Comparison of ENCODE assay signal across 24 cellular contexts in the genomic region with DNA sequence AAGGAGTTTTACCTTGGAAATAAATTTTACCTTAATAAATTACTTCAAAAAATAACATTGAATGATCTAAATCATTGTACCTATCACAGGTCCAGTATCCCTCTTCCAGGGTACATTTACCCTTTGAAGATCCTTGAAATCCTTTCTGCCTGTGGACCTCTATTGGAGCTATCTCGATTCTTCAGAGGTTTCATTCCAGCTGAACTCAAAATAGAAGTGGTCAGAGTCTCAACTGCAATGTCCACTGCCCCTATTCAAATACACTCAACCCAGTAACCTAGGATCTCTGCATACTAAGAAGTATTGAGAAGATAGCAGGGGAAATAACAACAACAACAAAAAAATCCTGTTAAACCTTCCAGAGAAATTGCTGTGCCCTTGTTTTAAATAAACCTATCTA. TPM values are rescaled to one million over a fixed set of nuclear protein-coding genes. Genes with fewer than 3 reads are reported as not detected.
"Had no signal": no experiment of that assay in that cellular context is flagged by ENCODE, and none has a peak within 500 bp of the region (broad histone marks: within the 10 kb centered on the region; RNA-seq: fewer than 3 reads in every experiment).

No MANE protein-coding gene starts in this region.

- H3K36me3 ChIP-seq: SJSA1 had no signal

- H3K27ac Mint-ChIP-seq: IgD-negative memory B cell had no signal

- H3K4me3 ChIP-seq: K562, SJSA1, SK-N-MC had no signal

- H3K9me3 Mint-ChIP-seq: IgD-negative memory B cell had no signal

- H3K27me3 Mint-ChIP-seq: IgD-negative memory B cell had no signal

- H3K27ac ChIP-seq: HL-60, KMS-11, SJSA1, SK-N-MC had no signal

- ATAC-seq: K562 had no signal

- H3K4me3 Mint-ChIP-seq: IgD-negative memory B cell had no signal

- H3K9me3 ChIP-seq: SJSA1 had no signal

- DNase-seq: Kasumi-1, MV-4-11, NCI-H1048, NCI-H1105, NCI-H1417, NCI-H1436 treated with DMSO at 0.1 percent for 48 hours, NCI-H1694, NCI-H187 treated with DMSO at 0.1 percent for 48 hours, NCI-H2029 treated with DMSO at 0.1 percent for 48 hours, NCI-H226, NCI-H446, NCI-H510A, NCI-H524 treated with DMSO at 0.1 percent for 48 hours, NCI-H69, Right ventricle myocardium superior, RPMI8226, SIG-M5 had no signal

RNA-seq across cellular contexts. Expression of a gene that starts 9.3 kb away (rescaled TPM):
- total RNA-seq: M059J had no signal
